In genomic region chr12:123408619-123409018, GRCh38 we compare ENCODE assay signal across 5 cellular contexts. TPM values are rescaled to one million over a fixed set of nuclear protein-coding genes. Genes with fewer than 3 reads are reported as not detected.
A peak's percentile ranks its signal among the peaks of the same experiment; 100 is the strongest.
DNase-seq lines count a peak whose midpoint lies in the region; ATAC-seq, FAIRE-seq and TF ChIP-seq lines count a peak whose summit lies in the region.
"Not testable (repeated sequence)": the region's sequence is repeated elsewhere in the genome, so short reads cannot be mapped to it uniquely, and the experiment has no call there.

No MANE protein-coding gene starts in this region.

- H3K9me3 Mint-ChIP-seq in MCF 10A (ENCODE audit: unreplicated experiment) = not testable (repeated sequence)

- not testable (repeated sequence) for TF ChIP-seq POLR2A in HCT116 (IDR thresholded peaks at IDR 0.05; ENCODE audit: borderline replicate concordance, extremely low read depth, insufficient read depth, insufficient read length); HepG2 (IDR thresholded peaks at IDR 0.05; ENCODE audit: insufficient read depth in 1 of 2, low read depth in 2 of 2, low read length in 2 of 2)

- not testable (repeated sequence) for H3K27ac Mint-ChIP-seq in MCF 10A (ENCODE audit: low read depth, unreplicated experiment)

- peaks cover 66% of the 10 kb centered on the region for H3K36me3 Mint-ChIP-seq in MCF 10A (ENCODE audit: insufficient read depth, unreplicated experiment)

- CTCF ChIA-PET in A673 (lab: Charles Lee); HCT116 (lab: Charles Lee); OCI-LY7 (lab: Charles Lee; ENCODE audit: unreplicated experiment); HepG2 (lab: Yijun Ruan, JAX; ENCODE audit: low intra/inter-chr PET ratio, low total read pairs): not testable (repeated sequence)
- CTCF ChIA-PET in MCF 10A (lab: Yijun Ruan, JAX) = interaction anchor here (1.2 kb wide), 1 partner anchor 174 kb away, joined by 4 read pairs; no protein-coding TSS in a partner anchor

- in situ Hi-C loops in HepG2 (cut with HindIII; ENCODE audit: extremely low pct_ligation_motif_present, low pct_unique_long_range_greater_than_20kb) = not testable (repeated sequence)

- POLR2A ChIA-PET in A673 (lab: Charles Lee; ENCODE audit: low non-redundant PET); HCT116 (lab: Charles Lee); MCF 10A (lab: Yijun Ruan, JAX); HepG2 (lab: Yijun Ruan, JAX): not testable (repeated sequence)
- POLR2A ChIA-PET in OCI-LY7 (lab: Charles Lee) = interaction anchor here (0.5 to 2.6 kb wide), 2 partner anchors 19 to 913 kb away, joined by 3 to 11 read pairs; no protein-coding TSS in a partner anchor

- H3K4me2 ChIP-seq in HCT116 (ENCODE audit: low read length); OCI-LY7 (ENCODE audit: low read length); HepG2 (ENCODE audit: low read depth, low read length): not testable (repeated sequence)

- DNase-seq in A673 (ENCODE audit: low spot score); HCT116 (ENCODE audit: low read depth, low spot score); OCI-LY7 (ENCODE audit: low spot score); MCF 10A (ENCODE audit: unreplicated experiment); HepG2 (ENCODE audit: low spot score): not testable (repeated sequence)

- not testable (repeated sequence) for ATAC-seq in HCT116, HepG2

- BruUV-seq in A673 (replicated peaks; lab: Mats Ljungman, UMichigan) (TSS peak; percentile 55), HCT116 (replicated peaks; lab: Mats Ljungman, UMichigan) (TSS peak; percentile 54), OCI-LY7 (replicated peaks; lab: Mats Ljungman, UMichigan) (TSS peak; percentile 80), MCF 10A (replicated peaks; lab: Mats Ljungman, UMichigan) (TSS peak; percentile 55), HepG2 (replicated peaks; lab: Mats Ljungman, UMichigan) (TSS peak; percentile 45)

- TF ChIP-seq RAD21 in HCT116 (IDR thresholded peaks at IDR 0.05; ENCODE audit: low read depth); HepG2 (CRISPR knock-in tag; IDR thresholded peaks at IDR 0.05): not testable (repeated sequence)

- not testable (repeated sequence) for H3K9ac ChIP-seq in HCT116 (ENCODE audit: low read length); HepG2 (ENCODE audit: insufficient read depth, low read depth, low read length)

- 92% methylated on average over 2 of the region's 7 CpGs for WGBS in HepG2 (ENCODE audit: low lambda C conversion rate)

- not testable (repeated sequence) for H4K20me1 ChIP-seq in HCT116 (ENCODE audit: insufficient read depth); OCI-LY7 (ENCODE audit: insufficient read depth, low read length); HepG2 (ENCODE audit: insufficient read depth, low read length)

- H3K9me3 ChIP-seq in A673 (ENCODE audit: low read depth, low read length, poor library complexity, severe bottlenecking); HCT116 (ENCODE audit: control insufficient read depth in 1 of 2, insufficient read depth in 1 of 2, low read depth in 1 of 2, low read length in 2 of 2); OCI-LY7 (ENCODE audit: low read length); HepG2 (ENCODE audit: low read length): not testable (repeated sequence)

- TF ChIP-seq CTCF in A673 (conservative IDR thresholded peaks at IDR 0.05; ENCODE audit: low read depth, low read length); HCT116 (IDR thresholded peaks at IDR 0.05 in 2 of 3, conservative IDR thresholded peaks at IDR 0.05 in 1 of 3; ENCODE audit: borderline replicate concordance in 1 of 3, insufficient read depth in 1 of 3, low read depth in 2 of 3, low read length in 2 of 3); OCI-LY7 (conservative IDR thresholded peaks at IDR 0.05; ENCODE audit: low read length); MCF 10A (IDR thresholded peaks at IDR 0.05; ENCODE audit: unreplicated experiment); HepG2 (CRISPR knock-in tag; IDR thresholded peaks at IDR 0.05): not testable (repeated sequence)

- H3K27ac ChIP-seq in A673 (ENCODE audit: low read depth, low read length, poor library complexity, severe bottlenecking); HCT116 (ENCODE audit: low read depth, low read length); OCI-LY7 (ENCODE audit: low read depth, low read length, poor library complexity, severe bottlenecking); HepG2 (ENCODE audit: extremely low read length, insufficient read depth, low read length): not testable (repeated sequence)

- not testable (repeated sequence) for H2AFZ ChIP-seq in HCT116 (ENCODE audit: low read depth, low read length, poor library complexity, severe bottlenecking); OCI-LY7 (ENCODE audit: low read length); HepG2 (ENCODE audit: low read length)

- H3K36me3 ChIP-seq in A673 (ENCODE audit: insufficient read depth, low read length, poor library complexity, severe bottlenecking) (peaks cover 42% of the 10 kb centered on the region), HCT116 (ENCODE audit: control insufficient read depth in 1 of 2, insufficient read depth in 2 of 2, low read length in 2 of 2) (peaks cover 13 to 24% of the 10 kb centered on the region in 2 experiments; a peak in 3 of 4 replicates), OCI-LY7 (ENCODE audit: insufficient read depth, low read length) (peaks cover 66% of the 10 kb centered on the region), HepG2 (replicated peaks in 1 of 2; ENCODE audit: control insufficient read depth in 1 of 2, insufficient read depth in 2 of 2, low read length in 2 of 2) (peaks cover 11 to 31% of the 10 kb centered on the region in 2 experiments)

- not testable (repeated sequence) for H3K9me2 ChIP-seq in HCT116 (ENCODE audit: insufficient read depth); OCI-LY7 (ENCODE audit: insufficient read depth, low read length)

- not testable (repeated sequence) for TF ChIP-seq EP300 in HepG2 (IDR thresholded peaks at IDR 0.05; ENCODE audit: low read depth in 2 of 2, low read length in 2 of 2); HepG2 (CRISPR knock-in tag; IDR thresholded peaks at IDR 0.05; ENCODE audit: borderline replicate concordance)

- H3K4me3 ChIP-seq in A673 (ENCODE audit: low read depth, low read length, poor library complexity, severe bottlenecking); HCT116 (replicated peaks in 1 of 2; ENCODE audit: low read depth in 1 of 2, low read length in 2 of 2); OCI-LY7 (ENCODE audit: low read depth, low read length, poor library complexity, severe bottlenecking); HepG2 (replicated peaks in 1 of 3; ENCODE audit: insufficient read depth in 1 of 3, low read depth in 2 of 3, low read length in 3 of 3): not testable (repeated sequence)

- RAD21 ChIA-PET in HCT116 (lab: Charles Lee; ENCODE audit: low non-redundant PET in 1 of 2, low total read pairs in 2 of 2, uncharacterized antibody in 2 of 2, unreplicated experiment in 2 of 2) = not testable (repeated sequence)

- H3K4me3 Mint-ChIP-seq in MCF 10A (ENCODE audit: unreplicated experiment) = not testable (repeated sequence)

- FAIRE-seq in HepG2 (lab: Jason Lieb, UNC) = peak; percentile 8

- H3K79me2 ChIP-seq in HCT116 (ENCODE audit: insufficient read depth, low read length); OCI-LY7 (ENCODE audit: insufficient read depth, low read depth, low read length); HepG2 (ENCODE audit: insufficient read depth, low read length): not testable (repeated sequence)

- H3K4me1 ChIP-seq in A673 (ENCODE audit: insufficient read depth, low read length, poor library complexity, severe bottlenecking); HCT116 (ENCODE audit: control insufficient read depth in 1 of 2, insufficient read depth in 2 of 2, low read length in 2 of 2); OCI-LY7 (ENCODE audit: insufficient read depth, low read length, poor library complexity, severe bottlenecking); HepG2 (ENCODE audit: insufficient read depth, low read length): not testable (repeated sequence)

- not testable (repeated sequence) for H3K27me3 Mint-ChIP-seq in MCF 10A (ENCODE audit: insufficient read depth, unreplicated experiment)

- intact Hi-C loops in A673 (cut with micrococcal nuclease; ENCODE audit: unreplicated experiment); HCT116 (cut with micrococcal nuclease); OCI-LY7 (cut with micrococcal nuclease; ENCODE audit: unreplicated experiment); MCF 10A (cut with micrococcal nuclease); HepG2 (cut with micrococcal nuclease; ENCODE audit: unreplicated experiment): not testable (repeated sequence)

- not testable (repeated sequence) for H3K4me1 Mint-ChIP-seq in MCF 10A (ENCODE audit: insufficient read depth, unreplicated experiment)

- H3K27me3 ChIP-seq in A673 (replicated peaks; ENCODE audit: insufficient read depth, low read depth, low read length, poor library complexity); HCT116 (ENCODE audit: insufficient read depth, low read length); HepG2 (ENCODE audit: control insufficient read depth in 1 of 2, insufficient read depth in 2 of 2, low read length in 2 of 2): not testable (repeated sequence)

RNA-seq across cellular contexts. Expression of gene KMT5A, which starts 24.7 kb away (rescaled TPM):
- total RNA-seq in A673 (2021) = 98.6 and 104 TPM in 2 replicates
- 64.8 TPM for total RNA-seq in HCT116 (2021; ENCODE audit: unreplicated experiment)
- 39.0 and 47.0 TPM in 2 replicates for polyA plus RNA-seq in HCT116 (2012)
- 87.8 and 101 TPM in 2 replicates for total RNA-seq in OCI-LY7 (2014; rRNA removed; shearing (Covaris generic))
- total RNA-seq in OCI-LY7 (2022) = 149 and 153 TPM in 2 replicates
- 113 and 116 TPM in 2 replicates for total RNA-seq in MCF 10A (2022)
- total RNA-seq in HepG2 (2016; rRNA removed; fragmentation: Illumina TruSeq; extraction: Trizol) = 22.5 and 26.5 TPM in 2 replicates
- total RNA-seq in HepG2 (2016; cell fraction: cytosol; rRNA removed; fragmentation: Illumina TruSeq; extraction: Trizol; ENCODE audit: low read depth) = 13.8 and 16.3 TPM in 2 replicates
- total RNA-seq in HepG2 (2016; cell fraction: insoluble cytoplasmic fraction; rRNA removed; fragmentation: Illumina TruSeq; extraction: Trizol) = 16.0 and 25.9 TPM in 2 replicates
- 31.1 and 32.8 TPM in 2 replicates for total RNA-seq in HepG2 (2016; cell fraction: membrane; rRNA removed; fragmentation: Illumina TruSeq; extraction: Trizol)
- total RNA-seq in HepG2 (2016; cell fraction: nucleus; rRNA removed; fragmentation: Illumina TruSeq; extraction: Trizol) = 17.0 and 22.2 TPM in 2 replicates
- 12.4 and 14.0 TPM in 2 replicates for polyA plus RNA-seq in HepG2 (2011; rRNA removed)
- polyA plus RNA-seq in HepG2 (2011; cell fraction: cytosol; rRNA removed) = 10.2 and 11.2 TPM in 2 replicates
- 22.9 and 26.6 TPM in 2 replicates for polyA plus RNA-seq in HepG2 (2011; cell fraction: nucleus; rRNA removed)
- polyA plus RNA-seq in HepG2 (2012) = 13.4 and 18.1 TPM in 2 replicates
- 16.7 and 20.1 TPM in 2 replicates for polyA plus RNA-seq in HepG2 (2016; cell fraction: cytosol; fragmentation: Illumina TruSeq; extraction: Trizol; ENCODE audit: low read depth)
- polyA plus RNA-seq in HepG2 (2016; cell fraction: insoluble cytoplasmic fraction; fragmentation: Illumina TruSeq; extraction: Trizol; ENCODE audit: low read depth) = 22.9 and 33.7 TPM in 2 replicates
- polyA plus RNA-seq in HepG2 (2016; cell fraction: membrane; fragmentation: Illumina TruSeq; extraction: Trizol; ENCODE audit: low read depth) = 35.7 and 39.3 TPM in 2 replicates
- 49.9 and 50.4 TPM in 2 replicates for polyA plus RNA-seq in HepG2 (2016; cell fraction: nucleus; fragmentation: Illumina TruSeq; extraction: Trizol; ENCODE audit: insufficient read depth, low read depth)
- polyA minus RNA-seq in HepG2 (2011; rRNA and poly(A)+ RNA removed; ENCODE audit: low replicate concordance) = 6.8 and 27.9 TPM in 2 replicates
- polyA minus RNA-seq in HepG2 (2011; cell fraction: cytosol; rRNA and poly(A)+ RNA removed) = 7.7 and 7.9 TPM in 2 replicates
- polyA minus RNA-seq in HepG2 (2011; cell fraction: nucleus; rRNA and poly(A)+ RNA removed) = 14.9 and 17.4 TPM in 2 replicates

RNA-seq across cellular contexts. Expression of gene RILPL2, which starts 27.9 kb away (rescaled TPM):
- total RNA-seq in A673 (2021) (1.7 and 1.9 TPM in 2 replicates), HCT116 (2021; ENCODE audit: unreplicated experiment) (2.3 TPM), OCI-LY7 (2022) (5.5 and 6.8 TPM in 2 replicates), MCF 10A (2022) (2.6 and 3.0 TPM in 2 replicates), HepG2 (2016; rRNA removed; fragmentation: Illumina TruSeq; extraction: Trizol) (8.1 and 9.1 TPM in 2 replicates)
- polyA plus RNA-seq in HCT116 (2012) = 1.8 and 2.2 TPM in 2 replicates
- total RNA-seq in OCI-LY7 (2014; rRNA removed; shearing (Covaris generic)) = 3.4 and 4.0 TPM in 2 replicates
- 2.4 and 2.8 TPM in 2 replicates for total RNA-seq in HepG2 (2016; cell fraction: cytosol; rRNA removed; fragmentation: Illumina TruSeq; extraction: Trizol; ENCODE audit: low read depth)
- 7.8 and 8.7 TPM in 2 replicates for total RNA-seq in HepG2 (2016; cell fraction: insoluble cytoplasmic fraction; rRNA removed; fragmentation: Illumina TruSeq; extraction: Trizol)
- 8.4 and 9.7 TPM in 2 replicates for total RNA-seq in HepG2 (2016; cell fraction: membrane; rRNA removed; fragmentation: Illumina TruSeq; extraction: Trizol)
- 2.3 and 3.4 TPM in 2 replicates for total RNA-seq in HepG2 (2016; cell fraction: nucleus; rRNA removed; fragmentation: Illumina TruSeq; extraction: Trizol)
- polyA plus RNA-seq in HepG2 (2011; rRNA removed) = 2.5 and 2.7 TPM in 2 replicates
- polyA plus RNA-seq in HepG2 (2011; cell fraction: cytosol; rRNA removed) = 2.2 and 2.3 TPM in 2 replicates
- 0.81 and 0.84 TPM in 2 replicates for polyA plus RNA-seq in HepG2 (2011; cell fraction: nucleus; rRNA removed)
- 2.4 and 2.8 TPM in 2 replicates for polyA plus RNA-seq in HepG2 (2012)
- 3.3 and 3.6 TPM in 2 replicates for polyA plus RNA-seq in HepG2 (2016; cell fraction: cytosol; fragmentation: Illumina TruSeq; extraction: Trizol; ENCODE audit: low read depth)
- polyA plus RNA-seq in HepG2 (2016; cell fraction: insoluble cytoplasmic fraction; fragmentation: Illumina TruSeq; extraction: Trizol; ENCODE audit: low read depth) = 11.4 and 12.2 TPM in 2 replicates
- polyA plus RNA-seq in HepG2 (2016; cell fraction: membrane; fragmentation: Illumina TruSeq; extraction: Trizol; ENCODE audit: low read depth) = 9.2 and 9.9 TPM in 2 replicates
- polyA plus RNA-seq in HepG2 (2016; cell fraction: nucleus; fragmentation: Illumina TruSeq; extraction: Trizol; ENCODE audit: insufficient read depth, low read depth) = 5.3 and 6.0 TPM in 2 replicates
- polyA minus RNA-seq in HepG2 (2011; rRNA and poly(A)+ RNA removed; ENCODE audit: low replicate concordance) = 1.0 and 1.6 TPM in 2 replicates
- polyA minus RNA-seq in HepG2 (2011; cell fraction: cytosol; rRNA and poly(A)+ RNA removed) = 0.88 and 1.4 TPM in 2 replicates
- polyA minus RNA-seq in HepG2 (2011; cell fraction: nucleus; rRNA and poly(A)+ RNA removed) = 0.77 and 0.99 TPM in 2 replicates

RNA-seq across cellular contexts. Expression of gene SBNO1, which starts 44.0 kb away (rescaled TPM):
- total RNA-seq in A673 (2021) (54.9 and 58.6 TPM in 2 replicates), HCT116 (2021; ENCODE audit: unreplicated experiment) (43.8 TPM), OCI-LY7 (2022) (57.3 and 57.9 TPM in 2 replicates), MCF 10A (2022) (30.3 and 32.4 TPM in 2 replicates), HepG2 (2016; rRNA removed; fragmentation: Illumina TruSeq; extraction: Trizol) (40.2 and 69.6 TPM in 2 replicates)
- 10.0 and 10.2 TPM in 2 replicates for polyA plus RNA-seq in HCT116 (2012)
- 23.7 and 31.2 TPM in 2 replicates for total RNA-seq in OCI-LY7 (2014; rRNA removed; shearing (Covaris generic))
- total RNA-seq in HepG2 (2016; cell fraction: cytosol; rRNA removed; fragmentation: Illumina TruSeq; extraction: Trizol; ENCODE audit: low read depth) = 5.9 and 8.0 TPM in 2 replicates
- 38.7 and 67.2 TPM in 2 replicates for total RNA-seq in HepG2 (2016; cell fraction: insoluble cytoplasmic fraction; rRNA removed; fragmentation: Illumina TruSeq; extraction: Trizol)
- total RNA-seq in HepG2 (2016; cell fraction: membrane; rRNA removed; fragmentation: Illumina TruSeq; extraction: Trizol) = 14.1 and 16.7 TPM in 2 replicates
- total RNA-seq in HepG2 (2016; cell fraction: nucleus; rRNA removed; fragmentation: Illumina TruSeq; extraction: Trizol) = 29.6 and 33.9 TPM in 2 replicates
- 8.7 and 10.9 TPM in 2 replicates for polyA plus RNA-seq in HepG2 (2011; rRNA removed)
- 4.5 and 6.6 TPM in 2 replicates for polyA plus RNA-seq in HepG2 (2011; cell fraction: cytosol; rRNA removed)
- polyA plus RNA-seq in HepG2 (2011; cell fraction: nucleus; rRNA removed) = 7.7 and 8.7 TPM in 2 replicates
- 12.0 and 12.8 TPM in 2 replicates for polyA plus RNA-seq in HepG2 (2012)
- polyA plus RNA-seq in HepG2 (2016; cell fraction: cytosol; fragmentation: Illumina TruSeq; extraction: Trizol; ENCODE audit: low read depth) = 0.65 and 0.78 TPM in 2 replicates
- polyA plus RNA-seq in HepG2 (2016; cell fraction: insoluble cytoplasmic fraction; fragmentation: Illumina TruSeq; extraction: Trizol; ENCODE audit: low read depth) = 22.2 and 22.3 TPM in 2 replicates
- 2.0 and 2.5 TPM in 2 replicates for polyA plus RNA-seq in HepG2 (2016; cell fraction: membrane; fragmentation: Illumina TruSeq; extraction: Trizol; ENCODE audit: low read depth)
- 20.8 and 22.6 TPM in 2 replicates for polyA plus RNA-seq in HepG2 (2016; cell fraction: nucleus; fragmentation: Illumina TruSeq; extraction: Trizol; ENCODE audit: insufficient read depth, low read depth)
- 14.7 and 18.6 TPM in 2 replicates for polyA minus RNA-seq in HepG2 (2011; rRNA and poly(A)+ RNA removed; ENCODE audit: low replicate concordance)
- polyA minus RNA-seq in HepG2 (2011; cell fraction: cytosol; rRNA and poly(A)+ RNA removed) = 20.0 and 21.5 TPM in 2 replicates
- polyA minus RNA-seq in HepG2 (2011; cell fraction: nucleus; rRNA and poly(A)+ RNA removed) = 22.9 and 23.6 TPM in 2 replicates

RNA-seq across cellular contexts. Expression of gene SNRNP35, which starts 49.3 kb away (rescaled TPM):
- total RNA-seq in A673 (2021) (19.1 and 20.6 TPM in 2 replicates), HCT116 (2021; ENCODE audit: unreplicated experiment) (12.4 TPM), OCI-LY7 (2022) (29.3 and 32.9 TPM in 2 replicates), MCF 10A (2022) (18.0 and 24.7 TPM in 2 replicates), HepG2 (2016; rRNA removed; fragmentation: Illumina TruSeq; extraction: Trizol) (21.9 and 22.6 TPM in 2 replicates)
- polyA plus RNA-seq in HCT116 (2012) = 12.1 and 13.7 TPM in 2 replicates
- total RNA-seq in OCI-LY7 (2014; rRNA removed; shearing (Covaris generic)) = 31.3 and 43.7 TPM in 2 replicates
- total RNA-seq in HepG2 (2016; cell fraction: cytosol; rRNA removed; fragmentation: Illumina TruSeq; extraction: Trizol; ENCODE audit: low read depth) = 7.0 and 8.3 TPM in 2 replicates
- 18.1 and 21.0 TPM in 2 replicates for total RNA-seq in HepG2 (2016; cell fraction: insoluble cytoplasmic fraction; rRNA removed; fragmentation: Illumina TruSeq; extraction: Trizol)
- 9.9 and 11.2 TPM in 2 replicates for total RNA-seq in HepG2 (2016; cell fraction: membrane; rRNA removed; fragmentation: Illumina TruSeq; extraction: Trizol)
- total RNA-seq in HepG2 (2016; cell fraction: nucleus; rRNA removed; fragmentation: Illumina TruSeq; extraction: Trizol) = 11.3 and 17.7 TPM in 2 replicates
- 11.3 and 11.9 TPM in 2 replicates for polyA plus RNA-seq in HepG2 (2011; rRNA removed)
- polyA plus RNA-seq in HepG2 (2011; cell fraction: cytosol; rRNA removed) = 8.2 and 8.4 TPM in 2 replicates
- polyA plus RNA-seq in HepG2 (2011; cell fraction: nucleus; rRNA removed) = 12.3 and 17.8 TPM in 2 replicates
- polyA plus RNA-seq in HepG2 (2012) = 14.7 and 17.5 TPM in 2 replicates
- polyA plus RNA-seq in HepG2 (2016; cell fraction: cytosol; fragmentation: Illumina TruSeq; extraction: Trizol; ENCODE audit: low read depth) = 6.3 and 6.7 TPM in 2 replicates
- 27.9 and 29.1 TPM in 2 replicates for polyA plus RNA-seq in HepG2 (2016; cell fraction: insoluble cytoplasmic fraction; fragmentation: Illumina TruSeq; extraction: Trizol; ENCODE audit: low read depth)
- polyA plus RNA-seq in HepG2 (2016; cell fraction: membrane; fragmentation: Illumina TruSeq; extraction: Trizol; ENCODE audit: low read depth) = 7.2 and 7.8 TPM in 2 replicates
- polyA plus RNA-seq in HepG2 (2016; cell fraction: nucleus; fragmentation: Illumina TruSeq; extraction: Trizol; ENCODE audit: insufficient read depth, low read depth) = 33.3 and 34.6 TPM in 2 replicates
- polyA minus RNA-seq in HepG2 (2011; rRNA and poly(A)+ RNA removed; ENCODE audit: low replicate concordance) = 9.0 and 11.4 TPM in 2 replicates
- 6.2 and 7.6 TPM in 2 replicates for polyA minus RNA-seq in HepG2 (2011; cell fraction: cytosol; rRNA and poly(A)+ RNA removed)
- polyA minus RNA-seq in HepG2 (2011; cell fraction: nucleus; rRNA and poly(A)+ RNA removed) = 14.2 and 18.2 TPM in 2 replicates
